In the genomic region with DNA sequence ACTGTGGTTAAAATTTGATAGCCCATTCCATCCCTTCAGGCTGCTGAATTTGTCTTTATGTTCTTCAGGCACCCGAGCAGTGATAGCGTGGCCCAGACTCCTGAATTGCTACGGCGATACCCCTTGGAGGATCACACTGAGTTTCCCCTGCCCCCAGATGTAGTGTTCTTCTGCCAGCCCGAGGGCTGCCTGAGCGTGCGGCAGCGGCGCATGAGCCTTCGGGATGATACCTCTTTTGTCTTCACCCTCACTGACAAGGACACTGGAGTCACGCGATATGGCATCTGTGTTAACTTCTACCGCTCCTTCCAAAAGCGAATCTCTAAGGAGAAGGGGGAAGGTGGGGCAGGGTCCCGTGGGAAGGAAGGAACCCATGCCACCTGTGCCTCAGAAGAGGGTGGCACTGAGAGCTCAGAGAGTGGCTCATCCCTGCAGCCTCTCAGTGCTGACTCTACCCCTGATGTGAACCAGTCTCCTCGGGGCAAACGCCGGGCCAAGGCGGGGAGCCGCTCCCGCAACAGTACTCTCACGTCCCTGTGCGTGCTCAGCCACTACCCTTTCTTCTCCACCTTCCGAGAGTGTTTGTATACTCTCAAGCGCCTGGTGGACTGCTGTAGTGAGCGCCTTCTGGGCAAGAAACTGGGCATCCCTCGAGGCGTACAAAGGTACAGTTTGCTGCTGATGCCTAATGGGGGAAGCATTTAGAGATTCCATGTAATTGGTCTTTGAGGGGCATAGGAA, we compare ENCODE assay signal across 33 cellular contexts.
"Had no signal": no experiment of that assay in that cellular context is flagged by ENCODE, and none has a peak within 500 bp of the region (broad histone marks: within the 10 kb centered on the region; RNA-seq: fewer than 3 reads in every experiment).

No MANE protein-coding gene starts in this region.

- H3K4me3 Mint-ChIP-seq: activated B cell treated with CpG ODN at 0.5 μM for 24 hours; activated CD4-positive, alpha-beta memory T cell treated with anti-CD3 and anti-CD28 coated beads, Interleukin-2, amount 10 ng/mL, durations not matched to agents 7 days and 5 days; activated naive CD4-positive, alpha-beta T cell treated with anti-CD3 and anti-CD28 coated beads, Interleukin-2, amount 10 ng/mL, durations not matched to agents 7 days and 5 days; activated naive CD8-positive, alpha-beta T cell treated with anti-CD3 and anti-CD28 coated beads for 36 hours; activated T-cell treated with anti-CD3 and anti-CD28 coated beads, Interleukin-2, amount 50 U/mL, for 4 hours; central memory CD8-positive, alpha-beta T cell; T-cell had no signal

- H3K4me3 ChIP-seq: ascending aorta, cardiac muscle cell, Peyer's patch, SJSA1 had no signal

- H3K4me2 ChIP-seq: SK-N-SH had no signal

- H3K27ac Mint-ChIP-seq: activated B cell treated with CpG ODN at 0.5 μM for 24 hours; activated CD4-positive, alpha-beta memory T cell treated with anti-CD3 and anti-CD28 coated beads, Interleukin-2, amount 10 ng/mL, durations not matched to agents 7 days and 5 days; activated naive CD4-positive, alpha-beta T cell treated with anti-CD3 and anti-CD28 coated beads, Interleukin-2, amount 10 ng/mL, durations not matched to agents 7 days and 5 days; activated naive CD8-positive, alpha-beta T cell treated with anti-CD3 and anti-CD28 coated beads for 36 hours; T-cell had no signal

- DNase-seq: activated B cell treated with CpG ODN at 0.5 μM for 24 hours; activated CD4-positive, alpha-beta memory T cell treated with anti-CD3 and anti-CD28 coated beads, Interleukin-2, amount 10 ng/mL, durations not matched to agents 7 days and 5 days; activated CD4-positive, alpha-beta T cell treated with anti-CD3 and anti-CD28 coated beads for 1 hour; activated CD4-positive, alpha-beta T cell treated with anti-CD3 and anti-CD28 coated beads for 48 hours; activated effector memory CD4-positive, alpha-beta T cell treated with Interleukin-2 at 50 U/mL for 16 hours; activated naive CD4-positive, alpha-beta T cell treated with anti-CD3 and anti-CD28 coated beads, Interleukin-2, amount 10 ng/mL, durations not matched to agents 7 days and 5 days; activated naive CD8-positive, alpha-beta T cell treated with anti-CD3 and anti-CD28 coated beads for 36 hours; activated T-cell treated with anti-CD3 and anti-CD28 coated beads, Interleukin-2, amount 50 U/mL, for 4 hours; amygdala; Karpas-422; KBM-7; MM.1S; MV-4-11; NCI-H1092; NCI-H1436 treated with DMSO at 0.1 percent for 48 hours; NCI-H1694 treated with DMSO at 0.1 percent for 48 hours; NCI-H2029; NCI-H345; NCI-H748 treated with DMSO at 0.1 percent for 48 hours; NK-92 treated with Interleukin-12 subunit alpha and Interleukin-12 subunit beta, amount 100 ng/mL, for 24 hours; PC-3; RPMI8226; SHP77 treated with DMSO at 0.1 percent for 48 hours; SK-N-SH; T-cell; T-helper 2 cell; T-helper 9 cell had no signal

- H3K9me3 ChIP-seq: ascending aorta, Peyer's patch, SJSA1, SK-N-SH had no signal

- H3K27me3 Mint-ChIP-seq: activated B cell treated with CpG ODN at 0.5 μM for 24 hours; activated CD4-positive, alpha-beta memory T cell treated with anti-CD3 and anti-CD28 coated beads, Interleukin-2, amount 10 ng/mL, durations not matched to agents 7 days and 5 days; activated naive CD4-positive, alpha-beta T cell treated with anti-CD3 and anti-CD28 coated beads, Interleukin-2, amount 10 ng/mL, durations not matched to agents 7 days and 5 days; activated naive CD8-positive, alpha-beta T cell treated with anti-CD3 and anti-CD28 coated beads for 36 hours; central memory CD8-positive, alpha-beta T cell; T-cell had no signal

- H3K27me3 ChIP-seq: ascending aorta, cardiac muscle cell, Peyer's patch, SJSA1 had no signal

- H3K27ac ChIP-seq: ascending aorta, cardiac muscle cell, Peyer's patch, SJSA1, VCaP had no signal

- H3K9ac ChIP-seq: SK-N-SH had no signal

- H3K9me3 Mint-ChIP-seq: activated B cell treated with CpG ODN at 0.5 μM for 24 hours; activated CD4-positive, alpha-beta memory T cell treated with anti-CD3 and anti-CD28 coated beads, Interleukin-2, amount 10 ng/mL, durations not matched to agents 7 days and 5 days; activated naive CD4-positive, alpha-beta T cell treated with anti-CD3 and anti-CD28 coated beads, Interleukin-2, amount 10 ng/mL, durations not matched to agents 7 days and 5 days; activated naive CD8-positive, alpha-beta T cell treated with anti-CD3 and anti-CD28 coated beads for 36 hours; activated T-cell treated with anti-CD3 and anti-CD28 coated beads, Interleukin-2, amount 50 U/mL, for 4 hours; central memory CD8-positive, alpha-beta T cell; T-cell had no signal

- ATAC-seq: activated T-cell treated with anti-CD3 and anti-CD28 coated beads, Interleukin-2, amount 50 U/mL, for 4 hours; PC-3; T-cell had no signal
